ENCODE assay signal across 9 cellular contexts in the genomic region with DNA sequence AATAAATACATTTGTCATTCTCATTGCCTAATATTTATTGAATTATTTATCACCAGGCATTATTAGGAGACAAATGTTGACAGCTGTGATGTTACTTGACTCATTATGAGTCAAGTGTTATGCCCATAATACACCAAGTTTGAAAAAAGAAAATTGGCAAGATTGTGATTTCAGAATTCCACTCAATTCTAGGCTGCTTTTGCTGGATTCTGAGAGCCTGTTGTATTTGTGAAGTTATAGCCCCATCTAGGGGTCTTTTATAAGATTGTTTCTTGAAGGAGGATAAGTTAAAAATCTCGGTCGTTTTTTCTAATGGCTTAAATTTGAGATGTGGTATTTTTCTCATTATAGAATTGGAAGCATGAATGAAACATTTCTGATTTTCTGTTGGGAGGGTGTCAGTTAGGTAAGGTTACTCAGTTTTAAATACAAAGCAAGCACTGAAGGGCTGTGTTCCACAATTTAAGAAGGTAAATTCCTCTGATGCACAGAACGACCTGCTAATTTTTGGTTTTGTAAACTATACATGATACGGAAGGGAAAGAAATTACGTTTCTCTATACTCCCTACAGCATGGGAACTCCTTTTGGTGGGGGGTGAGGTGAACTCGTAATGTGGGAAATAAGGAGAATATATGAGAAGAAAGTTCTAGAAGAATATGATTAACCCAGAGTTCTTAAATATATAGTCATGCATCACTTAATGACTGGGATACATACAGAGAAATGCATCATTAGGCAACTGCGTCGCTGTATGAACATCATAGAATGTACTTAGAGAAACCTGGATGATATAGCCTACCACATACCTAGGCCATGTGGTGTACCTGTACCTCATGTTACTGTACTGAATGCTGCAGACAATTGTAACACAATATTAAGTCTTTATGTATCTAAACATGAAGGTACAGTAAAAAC. TPM values are rescaled to one million over a fixed set of nuclear protein-coding genes. Genes with fewer than 3 reads are reported as not detected.
DNase-seq lines count a peak whose midpoint lies in the region; ATAC-seq and TF ChIP-seq lines count a peak whose summit lies in the region.
"Had no signal": no experiment of that assay in that cellular context is flagged by ENCODE, and none has a peak within 500 bp of the region (broad histone marks: within the 10 kb centered on the region; RNA-seq: fewer than 3 reads in every experiment).

No MANE protein-coding gene starts in this region.

- H3K4me1 Mint-ChIP-seq in neural crest cell, result no peaks in the 10 kb centered on the region

- no peaks in the 10 kb centered on the region for H3K9me3 Mint-ChIP-seq in neural crest cell

- peak; percentile 12 to 77 (median 68) for TF ChIP-seq CTCF in Peyer's patch (IDR thresholded peaks at IDR 0.05)
- peak; percentile 85 for TF ChIP-seq CTCF in neural crest cell (conservative IDR thresholded peaks at IDR 0.05)

- ATAC-seq in HG02981 (IDR thresholded peaks at IDR 0.05; ENCODE audit: unreplicated experiment) (no peak), GM18498 (IDR thresholded peaks at IDR 0.05; ENCODE audit: unreplicated experiment) (no peak)

- H3K4me1 ChIP-seq in Peyer's patch, result no peaks in the 10 kb centered on the region
- no peaks in the 10 kb centered on the region for H3K4me1 ChIP-seq in effector memory CD4-positive, alpha-beta T cell (ENCODE audit: control insufficient read depth, insufficient read depth, low read length, poor library complexity, severe bottlenecking)

- H3K27me3 Mint-ChIP-seq in neural crest cell (ENCODE audit: low read depth), result no peaks in the 10 kb centered on the region

- peaks cover 5% of the 10 kb centered on the region for H3K36me3 Mint-ChIP-seq in neural crest cell (ENCODE audit: low read depth)

- no peaks in the 10 kb centered on the region for H3K27me3 ChIP-seq in Peyer's patch
- no peaks in the 10 kb centered on the region for H3K27me3 ChIP-seq in effector memory CD4-positive, alpha-beta T cell (replicated peaks; ENCODE audit: control insufficient read depth, insufficient read depth, low read length, poor library complexity, severe bottlenecking)
- H3K27me3 ChIP-seq: SJCRH30 had no signal

- no peak overlapping the region for H3K4me3 Mint-ChIP-seq in neural crest cell

- H3K27ac Mint-ChIP-seq in neural crest cell (ENCODE audit: unreplicated experiment), result no peak overlapping the region

- in situ Hi-C loops in KBM-7 (cut with MboI; ENCODE audit: low pct_unique_long_range_greater_than_20kb, low sequenced_read_pairs), result loop anchor here (25.0 kb wide), 1 partner anchor 125 kb away; the partner anchor contains the start of gene CCDC126

- no peaks in the 10 kb centered on the region for H3K36me3 ChIP-seq in Peyer's patch
- H3K36me3 ChIP-seq in effector memory CD4-positive, alpha-beta T cell (ENCODE audit: control insufficient read depth, insufficient read depth, low read length), result no peaks in the 10 kb centered on the region
- H3K36me3 ChIP-seq: SJCRH30 had no signal

- DNase-seq in DMS153 treated with DMSO at 0.1 percent for 48 hours (lab: John Stamatoyannopoulos, UW; ENCODE audit: unreplicated experiment), result peak; percentile 74
- peak; percentile 45 for DNase-seq in KBM-7
- DNase-seq in Peyer's patch, result no peak
- peak; percentile 53 to 72 for DNase-seq in erythroblast (lab: John Stamatoyannopoulos, UW)
- DNase-seq in neural crest cell (ENCODE audit: low read depth, low spot score), result no peak
- no peak for DNase-seq in effector memory CD4-positive, alpha-beta T cell

- no peaks in the 10 kb centered on the region for H3K9me3 ChIP-seq in Peyer's patch
- H3K9me3 ChIP-seq in effector memory CD4-positive, alpha-beta T cell (ENCODE audit: control insufficient read depth, low read length), result no peaks in the 10 kb centered on the region
- H3K9me3 ChIP-seq: SJCRH30 had no signal

- no peak overlapping the region for H3K4me3 ChIP-seq in Peyer's patch
- no peak overlapping the region for H3K4me3 ChIP-seq in effector memory CD4-positive, alpha-beta T cell (ENCODE audit: insufficient read depth, low read depth, low read length, poor library complexity, severe bottlenecking)
- H3K4me3 ChIP-seq: SJCRH30 had no signal

- H3K27ac ChIP-seq in Peyer's patch, result no peak overlapping the region
- no peak overlapping the region for H3K27ac ChIP-seq in effector memory CD4-positive, alpha-beta T cell (ENCODE audit: insufficient read depth, low read length, poor library complexity, severe bottlenecking)

- TF ChIP-seq POLR2A in Peyer's patch (IDR thresholded peaks at IDR 0.05) (no peak), erythroblast (IDR thresholded peaks at IDR 0.05; ENCODE audit: low read length) (no peak)

RNA-seq across cellular contexts. Expression of gene STK31, which starts 2.6 kb away (rescaled TPM):
- total RNA-seq in Peyer's patch, result 1 to 10 TPM in 3 of 4 donors, not detected in 1; 1.7 to 9.1 (median 2.8) TPM
- 0.58 and 0.82 TPM in 2 replicates for total RNA-seq in neural crest cell

RNA-seq across cellular contexts. Expression of gene FAM221A, which starts 32.6 kb away (rescaled TPM):
- 10 to 100 TPM in 3 of 4 donors, 1 to 10 TPM in 1; 5.8 to 37.5 (median 16.2) TPM for total RNA-seq in Peyer's patch
- 10.3 and 11.1 TPM in 2 replicates for total RNA-seq in neural crest cell

Comparison
In these comparisons a context has a peak if more than half of its experiments do, and no peak if none do; other contexts are left out.
1. DNase-seq: peak in DMS153 treated with DMSO at 0.1 percent for 48 hours (single experiment), KBM-7 (single experiment) and erythroblast (2 of 2); none in Peyer's patch (0 of 3), neural crest cell (single experiment) and effector memory CD4-positive, alpha-beta T cell (0 of 3).